Comparison of ENCODE assay signal across 10 cellular contexts in the genomic region with DNA sequence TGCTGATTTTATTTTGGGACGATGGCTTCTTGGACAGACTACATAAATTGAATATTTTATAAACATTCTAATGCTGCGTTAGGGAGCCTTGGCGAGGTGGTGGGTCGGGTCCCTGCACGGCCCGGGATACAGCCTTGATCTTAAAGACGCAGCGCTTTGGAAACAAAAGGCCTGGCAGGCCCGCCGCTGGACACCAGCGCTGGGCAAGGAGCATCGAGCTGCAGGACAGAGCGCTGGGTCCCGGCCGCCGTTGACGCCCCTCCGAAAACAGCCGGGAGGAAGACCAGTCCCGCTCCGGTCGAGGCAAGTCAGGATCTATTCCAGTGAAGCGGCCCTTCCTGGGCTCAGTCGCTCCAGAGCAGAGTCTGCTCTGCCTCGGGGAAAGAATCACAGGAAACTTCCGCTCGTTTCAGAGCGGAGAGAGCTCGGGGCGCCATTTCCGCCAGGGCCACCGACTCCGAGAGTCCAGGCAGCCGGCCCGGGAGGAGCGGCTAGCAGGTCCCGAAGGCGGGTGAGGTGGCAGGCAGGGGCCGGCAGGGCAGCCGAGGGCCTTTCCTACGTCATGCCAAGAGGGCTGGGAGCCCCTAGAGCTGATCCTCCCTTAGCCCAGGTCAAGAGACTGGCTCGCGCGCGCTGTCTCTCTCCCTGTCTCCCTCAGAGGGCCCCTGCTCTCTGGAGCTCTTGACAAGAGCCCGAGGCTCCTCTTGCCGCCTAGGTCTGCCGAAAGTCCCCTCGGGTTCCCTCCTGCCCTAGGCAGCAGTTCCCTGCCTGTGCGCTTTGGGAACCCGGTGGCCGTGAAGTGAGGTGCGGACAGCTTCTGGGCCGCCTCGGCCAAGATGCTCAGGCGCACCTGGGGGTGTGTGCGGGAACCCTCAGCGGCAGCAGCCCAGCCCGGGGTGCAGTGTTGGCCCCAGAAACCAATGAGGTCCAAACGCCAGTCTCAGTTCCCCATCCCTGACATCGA. TPM values are rescaled to one million over a fixed set of nuclear protein-coding genes. Genes with fewer than 3 reads are reported as not detected.
DNase-seq lines count a peak whose midpoint lies in the region; ATAC-seq, FAIRE-seq and TF ChIP-seq lines count a peak whose summit lies in the region.
"Had no signal": no experiment of that assay in that cellular context is flagged by ENCODE, and none has a peak within 500 bp of the region (broad histone marks: within the 10 kb centered on the region; RNA-seq: fewer than 3 reads in every experiment).

No MANE protein-coding gene starts in this region.

- peaks cover 46 to 100% (median 98%) of the 10 kb centered on the region in 7 donors for H3K27me3 ChIP-seq in heart right ventricle
- peaks cover 99% of the 10 kb centered on the region for H3K27me3 ChIP-seq in PC-3 (ENCODE audit: low read length)
- peaks cover 100% of the 10 kb centered on the region for H3K27me3 ChIP-seq in iPS-20b (ENCODE audit: insufficient read depth, low read length)
- no peaks in the 10 kb centered on the region for H3K27me3 ChIP-seq in testis
- H3K27me3 ChIP-seq in small intestine (ENCODE audit: control insufficient read depth in 2 of 2, insufficient read depth in 2 of 2, low read length in 2 of 2): peaks cover 12 to 50% of the 10 kb centered on the region in 2 donors

- BruUV-seq in PC-3 (replicated peaks; lab: Mats Ljungman, UMichigan): no TSS peak

- no peak overlapping the region for H3K27ac ChIP-seq in heart right ventricle
- H3K27ac ChIP-seq in PC-3 (ENCODE audit: low read length): no peak overlapping the region
- H3K27ac ChIP-seq in iPS-20b (ENCODE audit: low read length): no peak overlapping the region
- H3K27ac ChIP-seq in testis: no peak overlapping the region
- no peak overlapping the region for H3K27ac ChIP-seq in small intestine (ENCODE audit: low read depth in 1 of 2, low read length in 1 of 2)

- FAIRE-seq in small intestine (lab: Jason Lieb, UNC): no peak

- DNase-seq in heart right ventricle (no peak), Right ventricle myocardium inferior (ENCODE audit: missing footprints) (no peak), PC-3 (no peak), testis (peak; percentile 5), small intestine (no peak), SKM-1 treated with dmso at 0.1 percent for 144 hours (lab: John Stamatoyannopoulos, UW; ENCODE audit: unreplicated experiment) (no peak), COLO829 (ENCODE audit: low spot score) (no peak)

- H3K79me2 ChIP-seq in PC-3 (ENCODE audit: low read length): no peaks in the 10 kb centered on the region

- no peak for TF ChIP-seq CTCF in heart right ventricle (IDR thresholded peaks at IDR 0.05)
- no peak for TF ChIP-seq CTCF in PC-3 (conservative IDR thresholded peaks at IDR 0.05; ENCODE audit: low read depth, low read length)
- no peak for TF ChIP-seq CTCF in testis (IDR thresholded peaks at IDR 0.05)

- no peaks in the 10 kb centered on the region for H4K20me1 ChIP-seq in PC-3 (ENCODE audit: low read length)

- H3K36me3 ChIP-seq in heart right ventricle (no peaks in the 10 kb centered on the region), PC-3 (ENCODE audit: low read depth, low read length) (no peaks in the 10 kb centered on the region), iPS-20b (ENCODE audit: insufficient read depth, low read depth, low read length) (no peaks in the 10 kb centered on the region), testis (ENCODE audit: low read depth, missing control alignments) (no peaks in the 10 kb centered on the region), small intestine (ENCODE audit: control insufficient read depth in 2 of 2, insufficient read depth in 2 of 2, low read length in 2 of 2) (no peaks in the 10 kb centered on the region)

- H3K9me2 ChIP-seq in PC-3 (replicated peaks; ENCODE audit: low read length): no peaks in the 10 kb centered on the region

- POLR2A ChIA-PET in PC-3 (lab: Charles Lee; ENCODE audit: unreplicated experiment): no interaction called here

- H3K9me3 ChIP-seq in heart right ventricle: no peaks in the 10 kb centered on the region
- H3K9me3 ChIP-seq in PC-3 (ENCODE audit: low read length): no peaks in the 10 kb centered on the region
- no peaks in the 10 kb centered on the region for H3K9me3 ChIP-seq in iPS-20b (ENCODE audit: insufficient read depth, low read depth, low read length)
- H3K9me3 ChIP-seq in testis: no peaks in the 10 kb centered on the region
- H3K9me3 ChIP-seq in small intestine (ENCODE audit: control insufficient read depth, low read depth): no peaks in the 10 kb centered on the region

- H3K4me1 ChIP-seq in heart right ventricle: peaks cover 9 to 41% (median 34%) of the 10 kb centered on the region in 9 donors
- peaks cover 12% of the 10 kb centered on the region; the same call in 1 of the 2 replicates for H3K4me1 ChIP-seq in PC-3 (ENCODE audit: insufficient read depth, low read length)
- H3K4me1 ChIP-seq in iPS-20b (ENCODE audit: insufficient read depth, low read length): peaks cover 15% of the 10 kb centered on the region
- H3K4me1 ChIP-seq in testis: peaks cover 4% of the 10 kb centered on the region
- no peaks in the 10 kb centered on the region for H3K4me1 ChIP-seq in small intestine (ENCODE audit: control insufficient read depth in 2 of 2, insufficient read depth in 1 of 2, low read depth in 1 of 2, low read length in 1 of 2)

- no peak for TF ChIP-seq POLR2A in testis (IDR thresholded peaks at IDR 0.05)

- CTCF ChIA-PET in PC-3 (lab: Charles Lee): no interaction called here

- intact Hi-C loops in heart right ventricle (cut with DNase I) (loop anchor here in 1 of 10 donors (10.0 kb wide), 1 partner anchor 183 kb away; no protein-coding TSS in a partner anchor), Right ventricle myocardium inferior (cut with DNase I) (no loop called here), PC-3 (cut with micrococcal nuclease) (no loop called here), testis (cut with DNase I; ENCODE audit: low total_unique reads) (no loop called here)

- H3K4me3 ChIP-seq in heart right ventricle (peak overlapping the region in 6 of 10 donors; percentile 7 to 41 (median 20)), PC-3 (ENCODE audit: low read length) (no peak overlapping the region), iPS-20b (ENCODE audit: low read length) (peak overlapping the region; percentile 66; the same call in 1 of the 2 replicates), testis (peak overlapping the region; percentile 29 to 38), small intestine (ENCODE audit: low read depth in 1 of 2, low read length in 2 of 2) (no peak overlapping the region)

- no peaks in the 10 kb centered on the region for H3F3A ChIP-seq in PC-3 (ENCODE audit: low read length, unreplicated experiment)

- no peak overlapping the region for H2AFZ ChIP-seq in PC-3 (ENCODE audit: low read length)

- ATAC-seq in heart right ventricle: peak in 5 of 8 donors; percentile 12 to 31 (median 19)
- no peak for ATAC-seq in Right ventricle myocardium inferior
- ATAC-seq in PC-3: no peak; the same call in 1 of the 2 replicates

- H3K9ac ChIP-seq in PC-3 (ENCODE audit: low read length) (no peak overlapping the region), iPS-20b (ENCODE audit: low read depth, low read length) (no peak overlapping the region)

- 2 to 3% methylated on average over 61 of the region's 61 CpGs for WGBS in heart right ventricle, 2 donors
- WGBS in testis, 2 donors: 1 to 4% methylated on average over 32 to 57 of the region's 61 CpGs
- WGBS in small intestine, 3 donors: 3 to 18% (median 15%) methylated on average over 56 to 61 of the region's 61 CpGs

- H3K4me2 ChIP-seq in PC-3 (ENCODE audit: low read length): 0 out of 2 replicates have a peak overlapping the region, but pooled peaks have one; percentile 60

RNA-seq across cellular contexts. Expression of a gene that starts 1.4 kb away (rescaled TPM):
- total RNA-seq in heart right ventricle (not detected), Right ventricle myocardium inferior (not detected), PC-3 (2014; rRNA removed) (0.12 and 0.33 TPM in 2 replicates), testis (not detected)
- polyA plus RNA-seq in heart right ventricle (not detected), testis (ENCODE audit: insufficient read depth, low read depth, low replicate concordance) (0.33 TPM), small intestine (not detected)
- total RNA-seq: CD8-positive, alpha-beta T cell; mucosa of gallbladder had no signal

Comparison
In these comparisons a context has a peak if more than half of its experiments do, and no peak if none do; other contexts are left out.
1. ATAC-seq: peak in heart right ventricle (5 of 8); none in Right ventricle myocardium inferior (single experiment) and PC-3 (single experiment).
2. H3K4me3 ChIP-seq: peak in heart right ventricle (6 of 10), iPS-20b (single experiment) and testis (2 of 2); none in PC-3 (single experiment) and small intestine (0 of 2).